ENCODE assay signal across 26 cellular contexts in genomic region chr2:66228128-66228547, GRCh38.
"Had no signal": no experiment of that assay in that cellular context is flagged by ENCODE, and none has a peak within 500 bp of the region (broad histone marks: within the 10 kb centered on the region; RNA-seq: fewer than 3 reads in every experiment).

No MANE protein-coding gene starts in this region.

- H3K4me3 ChIP-seq: body of pancreas, colonic mucosa, esophagus squamous epithelium, lower lobe of right lung, spleen, suprapubic skin, uterus had no signal

- H3K4me1 ChIP-seq: body of pancreas, colonic mucosa, lower lobe of right lung, spleen, uterus had no signal

- H3K36me3 ChIP-seq: colonic mucosa, esophagus squamous epithelium, lower lobe of right lung, spleen, suprapubic skin, uterus had no signal

- H3K27me3 ChIP-seq: body of pancreas, colonic mucosa, esophagus squamous epithelium, spleen, suprapubic skin, uterus had no signal

- H3K27ac ChIP-seq: body of pancreas, colonic mucosa, epithelial cell of prostate, esophagus squamous epithelium, lower lobe of right lung, spleen, suprapubic skin, uterus had no signal

- ATAC-seq: activated naive CD4-positive, alpha-beta T cell treated with anti-CD3 and anti-CD28 coated beads, Interleukin-2, amount 50 U/mL, for 72 hours; activated T-cell treated with anti-CD3 and anti-CD28 coated beads, Interleukin-2, amount 50 U/mL, for 72 hours; body of pancreas; natural killer cell had no signal

- DNase-seq: activated CD4-positive, alpha-beta T cell treated with anti-CD3 and anti-CD28 coated beads for 4 hours; activated CD4-positive, alpha-beta T cell treated with anti-CD3 and anti-CD28 coated beads, Interleukin-2, amount 50 U/mL, for 4 hours; activated CD4-positive, CD25-positive, alpha-beta regulatory T cell; activated naive CD4-positive, alpha-beta T cell; activated T-cell treated with anti-CD3 and anti-CD28 coated beads for 4 hours; activated T-cell treated with anti-CD3 and anti-CD28 coated beads, Interleukin-2, amount 50 U/mL, for 72 hours; aorta; cerebellar nuclear complex; colonic mucosa; effector CD8-positive, alpha-beta T cell; esophagus squamous epithelium; foreskin melanocyte; glutamatergic neuron; islet precursor cell; lower lobe of right lung; mesendoderm; natural killer cell; spleen; stimulated activated naive CD4-positive, alpha-beta T cell; T-helper 1 cell; trophoblast cell; uterus had no signal

- H3K9me3 ChIP-seq: body of pancreas, colonic mucosa, esophagus squamous epithelium, lower lobe of right lung, spleen, suprapubic skin, uterus had no signal
